8 cellular contexts compared by ENCODE assay signal in the genomic region with DNA sequence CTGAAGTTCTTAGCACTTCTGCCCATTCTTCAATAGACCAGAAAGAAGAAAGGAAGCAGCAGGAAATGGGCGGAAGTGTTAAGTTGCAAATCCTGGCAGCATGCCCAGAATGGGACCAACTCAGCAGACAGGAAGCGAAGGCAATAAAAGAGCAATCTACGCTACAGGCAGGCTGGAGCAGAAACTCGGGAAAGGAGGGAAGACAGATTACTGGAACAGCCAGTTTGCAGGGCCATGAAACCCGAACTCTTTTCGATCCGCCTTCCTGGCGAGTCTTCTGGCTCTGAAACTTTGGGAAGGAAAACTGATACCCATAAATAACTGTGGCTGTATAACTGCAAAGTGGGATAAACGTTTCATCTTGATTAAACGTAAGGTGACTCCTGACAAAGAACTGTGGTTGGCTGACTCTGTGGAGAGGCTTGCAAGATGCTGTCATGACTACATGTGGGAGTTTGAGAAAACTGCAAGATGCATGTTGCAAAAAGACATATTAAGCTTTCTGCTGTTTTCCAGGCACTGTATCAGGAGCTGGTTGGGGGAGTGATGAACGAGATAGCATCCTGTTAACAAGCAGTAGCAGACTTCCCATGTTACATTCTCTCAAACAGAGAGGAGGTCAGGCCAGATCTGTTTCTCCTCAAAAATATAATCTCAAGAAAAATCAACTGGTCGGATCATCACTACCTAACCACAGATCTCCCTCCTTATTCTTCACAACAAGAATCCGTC.
DNase-seq lines count a peak whose midpoint lies in the region; ATAC-seq and TF ChIP-seq lines count a peak whose summit lies in the region.

No MANE protein-coding gene starts in this region.

- TF ChIP-seq POLR2A in adrenal gland (IDR thresholded peaks at IDR 0.05), result no peak

- no peaks in the 10 kb centered on the region for H3K27me3 ChIP-seq in CD4-positive, alpha-beta memory T cell (ENCODE audit: insufficient read depth, low read length)
- H3K27me3 ChIP-seq in adrenal gland, result no peaks in the 10 kb centered on the region

- H3K27me3 Mint-ChIP-seq in CD4-positive, alpha-beta memory T cell, result peaks cover 0 to 2% of the 10 kb centered on the region in 2 donors

- H3K4me3 Mint-ChIP-seq in CD4-positive, alpha-beta memory T cell, result peak overlapping the region in 7 of 8 donors; percentile 57 to 88 (median 75)

- POLR2A ChIA-PET in CD4-positive, alpha-beta memory T cell (lab: Charles Lee; ENCODE audit: partially characterized antibody), result no interaction called here

- no peaks in the 10 kb centered on the region for H3K9me3 Mint-ChIP-seq in CD4-positive, alpha-beta memory T cell

- intact Hi-C loops in CD4-positive, alpha-beta memory T cell (cut with micrococcal nuclease), result loop anchor here (1.0 kb wide), 1 partner anchor 22 kb away; no protein-coding TSS in a partner anchor
- intact Hi-C loops in adrenal gland (cut with DNase I), result no loop called here

- H3K4me1 ChIP-seq in CD4-positive, alpha-beta memory T cell (ENCODE audit: insufficient read depth, low read length), result peaks cover 23% of the 10 kb centered on the region
- H3K4me1 ChIP-seq in adrenal gland (replicated peaks in 1 of 2), result peaks cover 0 to 6% of the 10 kb centered on the region in 2 donors

- H3K4me3 ChIP-seq in CD4-positive, alpha-beta memory T cell (ENCODE audit: low read length in 2 of 2), result no peak overlapping the region
- no peak overlapping the region for H3K4me3 ChIP-seq in LNCaP clone FGC (ENCODE audit: low read depth, low read length)
- no peak overlapping the region for H3K4me3 ChIP-seq in adrenal gland

- peaks cover 0 to 48% (median 21%) of the 10 kb centered on the region in 4 donors for H3K4me1 Mint-ChIP-seq in CD4-positive, alpha-beta memory T cell

- no peaks in the 10 kb centered on the region for H3K9me3 ChIP-seq in CD4-positive, alpha-beta memory T cell (ENCODE audit: control insufficient read depth in 1 of 2, low read length in 2 of 2)
- H3K9me3 ChIP-seq in adrenal gland (replicated peaks in 1 of 3), result no peaks in the 10 kb centered on the region

- CTCF ChIA-PET in CD4-positive, alpha-beta memory T cell (lab: Charles Lee; ENCODE audit: partially characterized antibody), result no interaction called here

- H3K36me3 ChIP-seq in CD4-positive, alpha-beta memory T cell (ENCODE audit: insufficient read depth, low read length), result no peaks in the 10 kb centered on the region
- H3K36me3 ChIP-seq in adrenal gland (replicated peaks in 1 of 2), result no peaks in the 10 kb centered on the region

- peak; percentile 67 to 86 (median 71) for DNase-seq in CD4-positive, alpha-beta memory T cell
- peak; percentile 65 for DNase-seq in LNCaP clone FGC (ENCODE audit: low read depth)
- peak; percentile 80 for DNase-seq in SHP77 treated with DMSO at 0.1 percent for 48 hours (lab: John Stamatoyannopoulos, UW)
- DNase-seq in adrenal gland, result peak; percentile 40 to 66 (median 53)
- peak; percentile 73 for DNase-seq in inferior parietal cortex (ENCODE audit: extremely low spot score)
- peak; percentile 60 for DNase-seq in stimulated activated CD4-positive, alpha-beta T cell treated with anti-CD3 and anti-CD28 coated beads, Interleukin-1b, Interleukin-23, amount 100 ng/mL, for 48 hours

- TF ChIP-seq CTCF in LNCaP clone FGC (IDR thresholded peaks at IDR 0.05; ENCODE audit: control insufficient read depth, extremely low read depth, insufficient read depth) (no peak), adrenal gland (IDR thresholded peaks at IDR 0.05) (no peak)

- ATAC-seq in GM18909 (IDR thresholded peaks at IDR 0.05; ENCODE audit: poor library complexity, unreplicated experiment), result no peak
- no peak for ATAC-seq in GM19328 (IDR thresholded peaks at IDR 0.05; ENCODE audit: unreplicated experiment)

- WGBS in adrenal gland, 4 donors, result 23 to 46% (median 30%) methylated on average over 13 of the region's 13 CpGs

- H3K27ac ChIP-seq in CD4-positive, alpha-beta memory T cell (ENCODE audit: low read depth, low read length), result peak overlapping the region; percentile 3
- H3K27ac ChIP-seq in adrenal gland, result no peak overlapping the region

- peak overlapping the region in 6 of 7 donors; percentile 33 to 95 (median 78) for H3K27ac Mint-ChIP-seq in CD4-positive, alpha-beta memory T cell

- peaks cover 0 to 4% of the 10 kb centered on the region in 2 donors for H3K36me3 Mint-ChIP-seq in CD4-positive, alpha-beta memory T cell
